Comparison of ENCODE assay signal across 1 cellular context in genomic region chr6:33410050-33410710, GRCh38.
A peak's percentile ranks its signal among the peaks of the same experiment; 100 is the strongest.
TF ChIP-seq lines count a peak whose summit lies in the region.

No MANE protein-coding gene starts in this region.

TF ChIP-seq in HepG2, 621 proteins besides CTCF, POLR2A, EP300 and RAD21 (continued from another document and continues in another):
- TF ChIP-seq, protein P1, sequence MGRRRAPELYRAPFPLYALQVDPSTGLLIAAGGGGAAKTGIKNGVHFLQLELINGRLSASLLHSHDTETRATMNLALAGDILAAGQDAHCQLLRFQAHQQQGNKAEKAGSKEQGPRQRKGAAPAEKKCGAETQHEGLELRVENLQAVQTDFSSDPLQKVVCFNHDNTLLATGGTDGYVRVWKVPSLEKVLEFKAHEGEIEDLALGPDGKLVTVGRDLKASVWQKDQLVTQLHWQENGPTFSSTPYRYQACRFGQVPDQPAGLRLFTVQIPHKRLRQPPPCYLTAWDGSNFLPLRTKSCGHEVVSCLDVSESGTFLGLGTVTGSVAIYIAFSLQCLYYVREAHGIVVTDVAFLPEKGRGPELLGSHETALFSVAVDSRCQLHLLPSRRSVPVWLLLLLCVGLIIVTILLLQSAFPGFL (CRISPR knock-in tag; IDR thresholded peaks at IDR 0.05), result no peak
- TF ChIP-seq U2AF1 (optimal IDR thresholded peaks at IDR 0.05; ENCODE audit: low read depth, low read length), result no peak
- peak; percentile 96; the same call in 1 of the 2 replicates for TF ChIP-seq ZNF83 (CRISPR knock-in tag; IDR thresholded peaks at IDR 0.05; ENCODE audit: borderline replicate concordance)
- peak; percentile 88 for TF ChIP-seq RFXANK (CRISPR knock-in tag; IDR thresholded peaks at IDR 0.05)
- TF ChIP-seq ZNF274 (CRISPR knock-in tag; IDR thresholded peaks at IDR 0.05), result peak; percentile 97
- TF ChIP-seq FOXM1 (CRISPR knock-in tag; IDR thresholded peaks at IDR 0.05), result 0 out of 2 replicates have a peak, but pooled peaks have one; percentile 59
- peak; percentile 87; the same call in 1 of the 2 replicates for TF ChIP-seq ZNF678 (CRISPR knock-in tag; IDR thresholded peaks at IDR 0.05)
- peak; percentile 44; the same call in 1 of the 2 replicates for TF ChIP-seq ZFX (CRISPR knock-in tag; IDR thresholded peaks at IDR 0.05; ENCODE audit: low read depth)
- peak; percentile 92; the same call in 1 of the 2 replicates for TF ChIP-seq TSC22D2 (CRISPR knock-in tag; IDR thresholded peaks at IDR 0.05; ENCODE audit: borderline replicate concordance)
- TF ChIP-seq RARA (CRISPR knock-in tag; IDR thresholded peaks at IDR 0.05), result peak; percentile 54; the same call in 1 of the 2 replicates
- TF ChIP-seq ZNF282 (IDR thresholded peaks at IDR 0.05; ENCODE audit: partially characterized antibody), result no peak
- TF ChIP-seq, protein P2, sequence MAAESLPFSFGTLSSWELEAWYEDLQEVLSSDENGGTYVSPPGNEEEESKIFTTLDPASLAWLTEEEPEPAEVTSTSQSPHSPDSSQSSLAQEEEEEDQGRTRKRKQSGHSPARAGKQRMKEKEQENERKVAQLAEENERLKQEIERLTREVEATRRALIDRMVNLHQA (CRISPR knock-in tag; IDR thresholded peaks at IDR 0.05), result 0 out of 2 replicates have a peak, but pooled peaks have one; percentile 81
- no peak for TF ChIP-seq HNRNPH1 (optimal IDR thresholded peaks at IDR 0.05; ENCODE audit: low read depth, low read length)
- TF ChIP-seq ZKSCAN1 (IDR thresholded peaks at IDR 0.05; ENCODE audit: low read length), result no peak
- no peak for TF ChIP-seq MATR3 (CRISPR knock-in tag; IDR thresholded peaks at IDR 0.05)
- no peak for TF ChIP-seq SRSF4 (IDR thresholded peaks at IDR 0.05; ENCODE audit: low read depth, low read length, poor library complexity, severe bottlenecking)
- peak; percentile 90; the same call in 1 of the 2 replicates for TF ChIP-seq ZNF431 (CRISPR knock-in tag; IDR thresholded peaks at IDR 0.05; ENCODE audit: borderline replicate concordance, low read depth)
- peak; percentile 95 for TF ChIP-seq ZNF687 (CRISPR knock-in tag; IDR thresholded peaks at IDR 0.05)
- no peak for TF ChIP-seq ZNF207 (IDR thresholded peaks at IDR 0.05; ENCODE audit: borderline replicate concordance)
- TF ChIP-seq, protein P3, sequence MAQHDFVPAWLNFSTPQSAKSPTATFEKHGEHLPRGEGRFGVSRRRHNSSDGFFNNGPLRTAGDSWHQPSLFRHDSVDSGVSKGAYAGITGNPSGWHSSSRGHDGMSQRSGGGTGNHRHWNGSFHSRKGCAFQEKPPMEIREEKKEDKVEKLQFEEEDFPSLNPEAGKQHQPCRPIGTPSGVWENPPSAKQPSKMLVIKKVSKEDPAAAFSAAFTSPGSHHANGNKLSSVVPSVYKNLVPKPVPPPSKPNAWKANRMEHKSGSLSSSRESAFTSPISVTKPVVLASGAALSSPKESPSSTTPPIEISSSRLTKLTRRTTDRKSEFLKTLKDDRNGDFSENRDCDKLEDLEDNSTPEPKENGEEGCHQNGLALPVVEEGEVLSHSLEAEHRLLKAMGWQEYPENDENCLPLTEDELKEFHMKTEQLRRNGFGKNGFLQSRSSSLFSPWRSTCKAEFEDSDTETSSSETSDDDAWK (CRISPR knock-in tag; IDR thresholded peaks at IDR 0.05), result no peak
- no peak for TF ChIP-seq ZNF781 (CRISPR knock-in tag; IDR thresholded peaks at IDR 0.05; ENCODE audit: borderline replicate concordance, not compliant biosample characterization)
- 0 out of 2 replicates have a peak, but pooled peaks have one; percentile 47 for TF ChIP-seq ZSCAN29 (CRISPR knock-in tag; conservative IDR thresholded peaks at IDR 0.05)
- TF ChIP-seq, protein P4, sequence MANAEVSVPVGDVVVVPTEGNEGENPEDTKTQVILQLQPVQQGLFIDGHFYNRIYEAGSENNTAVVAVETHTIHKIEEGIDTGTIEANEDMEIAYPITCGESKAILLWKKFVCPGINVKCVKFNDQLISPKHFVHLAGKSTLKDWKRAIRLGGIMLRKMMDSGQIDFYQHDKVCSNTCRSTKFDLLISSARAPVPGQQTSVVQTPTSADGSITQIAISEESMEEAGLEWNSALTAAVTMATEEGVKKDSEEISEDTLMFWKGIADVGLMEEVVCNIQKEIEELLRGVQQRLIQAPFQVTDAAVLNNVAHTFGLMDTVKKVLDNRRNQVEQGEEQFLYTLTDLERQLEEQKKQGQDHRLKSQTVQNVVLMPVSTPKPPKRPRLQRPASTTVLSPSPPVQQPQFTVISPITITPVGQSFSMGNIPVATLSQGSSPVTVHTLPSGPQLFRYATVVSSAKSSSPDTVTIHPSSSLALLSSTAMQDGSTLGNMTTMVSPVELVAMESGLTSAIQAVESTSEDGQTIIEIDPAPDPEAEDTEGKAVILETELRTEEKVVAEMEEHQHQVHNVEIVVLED (CRISPR knock-in tag; IDR thresholded peaks at IDR 0.05; ENCODE audit: borderline replicate concordance), result peak; percentile 95
- TF ChIP-seq TMF1 (CRISPR knock-in tag; IDR thresholded peaks at IDR 0.05; ENCODE audit: low read depth), result peak; percentile 99
- TF ChIP-seq, protein P5, sequence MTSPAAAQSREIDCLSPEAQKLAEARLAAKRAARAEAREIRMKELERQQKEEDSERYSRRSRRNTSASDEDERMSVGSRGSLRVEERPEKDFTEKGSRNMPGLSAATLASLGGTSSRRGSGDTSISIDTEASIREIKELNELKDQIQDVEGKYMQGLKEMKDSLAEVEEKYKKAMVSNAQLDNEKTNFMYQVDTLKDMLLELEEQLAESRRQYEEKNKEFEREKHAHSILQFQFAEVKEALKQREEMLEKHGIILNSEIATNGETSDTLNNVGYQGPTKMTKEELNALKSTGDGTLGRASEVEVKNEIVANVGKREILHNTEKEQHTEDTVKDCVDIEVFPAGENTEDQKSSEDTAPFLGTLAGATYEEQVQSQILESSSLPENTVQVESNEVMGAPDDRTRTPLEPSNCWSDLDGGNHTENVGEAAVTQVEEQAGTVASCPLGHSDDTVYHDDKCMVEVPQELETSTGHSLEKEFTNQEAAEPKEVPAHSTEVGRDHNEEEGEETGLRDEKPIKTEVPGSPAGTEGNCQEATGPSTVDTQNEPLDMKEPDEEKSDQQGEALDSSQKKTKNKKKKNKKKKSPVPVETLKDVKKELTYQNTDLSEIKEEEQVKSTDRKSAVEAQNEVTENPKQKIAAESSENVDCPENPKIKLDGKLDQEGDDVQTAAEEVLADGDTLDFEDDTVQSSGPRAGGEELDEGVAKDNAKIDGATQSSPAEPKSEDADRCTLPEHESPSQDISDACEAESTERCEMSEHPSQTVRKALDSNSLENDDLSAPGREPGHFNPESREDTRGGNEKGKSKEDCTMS (CRISPR knock-in tag; conservative IDR thresholded peaks at IDR 0.05), result no peak
- peak; percentile 57 for TF ChIP-seq YY1 (IDR thresholded peaks at IDR 0.05; ENCODE audit: insufficient read depth, insufficient replicate concordance, low read depth, low read length)
- peak; percentile 78 for TF ChIP-seq MIXL1 (CRISPR knock-in tag; IDR thresholded peaks at IDR 0.05)
- peak; percentile 97 for TF ChIP-seq RFXAP (CRISPR knock-in tag; IDR thresholded peaks at IDR 0.05; ENCODE audit: borderline replicate concordance)
- peak; percentile 97; the same call in 1 of the 2 replicates for TF ChIP-seq ZMAT3 (CRISPR knock-in tag; conservative IDR thresholded peaks at IDR 0.05)
- TF ChIP-seq SMYD3 (CRISPR knock-in tag; IDR thresholded peaks at IDR 0.05), result peak; percentile 85
- TF ChIP-seq FOXJ3 (CRISPR knock-in tag; IDR thresholded peaks at IDR 0.05; ENCODE audit: borderline replicate concordance), result no peak
- no peak for TF ChIP-seq U2AF2 (IDR thresholded peaks at IDR 0.05; ENCODE audit: low read depth, low read length)
- TF ChIP-seq, protein P6, sequence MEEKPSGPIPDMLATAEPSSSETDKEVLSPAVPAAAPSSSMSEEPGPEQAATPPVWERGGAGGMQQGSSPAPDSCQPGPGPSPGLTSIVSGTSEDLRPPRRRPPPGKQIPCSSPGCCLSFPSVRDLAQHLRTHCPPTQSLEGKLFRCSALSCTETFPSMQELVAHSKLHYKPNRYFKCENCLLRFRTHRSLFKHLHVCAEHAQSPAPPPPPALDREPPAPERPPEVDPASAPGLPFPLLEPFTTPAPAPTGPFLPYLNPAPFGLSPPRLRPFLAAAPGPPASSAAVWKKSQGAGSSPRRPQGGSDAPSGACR (CRISPR knock-in tag; IDR thresholded peaks at IDR 0.05), result peak; percentile 77; the same call in 1 of the 2 replicates
- TF ChIP-seq KLF6 (CRISPR knock-in tag; IDR thresholded peaks at IDR 0.05), result peak; percentile 87
- no peak; the same call in 1 of the 2 replicates for TF ChIP-seq ZNF224 (CRISPR knock-in tag; IDR thresholded peaks at IDR 0.05)
- TF ChIP-seq POLR2AphosphoS2 (IDR thresholded peaks at IDR 0.05; ENCODE audit: low read depth, low read length), result no peak; the same call in 1 of the 2 replicates
- TF ChIP-seq PHF8 (CRISPR knock-in tag; IDR thresholded peaks at IDR 0.05), result no peak; the same call in none of the 2 replicates
- peak; percentile 96 for TF ChIP-seq CREB3 (CRISPR knock-in tag; IDR thresholded peaks at IDR 0.05)
- TF ChIP-seq, protein P7, sequence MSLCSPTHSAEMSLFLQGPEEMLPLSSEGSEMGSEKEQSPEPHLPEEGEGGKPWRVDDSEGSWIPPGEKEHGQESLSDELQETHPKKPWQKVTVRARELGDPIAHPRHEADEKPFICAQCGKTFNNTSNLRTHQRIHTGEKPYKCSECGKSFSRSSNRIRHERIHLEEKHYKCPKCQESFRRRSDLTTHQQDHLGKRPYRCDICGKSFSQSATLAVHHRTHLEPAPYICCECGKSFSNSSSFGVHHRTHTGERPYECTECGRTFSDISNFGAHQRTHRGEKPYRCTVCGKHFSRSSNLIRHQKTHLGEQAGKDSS (CRISPR knock-in tag; IDR thresholded peaks at IDR 0.05; ENCODE audit: borderline replicate concordance, low read depth), result peak; percentile 91
- peak; percentile 72; the same call in 1 of the 2 replicates for TF ChIP-seq NKX3-1 (CRISPR knock-in tag; IDR thresholded peaks at IDR 0.05)
- TF ChIP-seq RXRB (CRISPR knock-in tag; IDR thresholded peaks at IDR 0.05; ENCODE audit: borderline replicate concordance), result peak; percentile 71
- TF ChIP-seq KDM3A (CRISPR knock-in tag; IDR thresholded peaks at IDR 0.05; ENCODE audit: low read depth), result peak; percentile 77; the same call in 1 of the 2 replicates
- peak; percentile 89 for TF ChIP-seq THAP11 (CRISPR knock-in tag; IDR thresholded peaks at IDR 0.05)
- TF ChIP-seq MAZ (IDR thresholded peaks at IDR 0.05; ENCODE audit: borderline replicate concordance, low read depth, low read length), result peak; percentile 54; the same call in 1 of the 2 replicates
- TF ChIP-seq MAZ (CRISPR knock-in tag; IDR thresholded peaks at IDR 0.05; ENCODE audit: low read depth), result peak; percentile 99
- peak; percentile 70; the same call in 1 of the 2 replicates for TF ChIP-seq JUND (CRISPR knock-in tag; IDR thresholded peaks at IDR 0.05)
- peak in 1 of 2 experiments; percentile 92; a peak in 2 of 4 replicates for TF ChIP-seq ATF4 (CRISPR knock-in tag; IDR thresholded peaks at IDR 0.05)
- no peak for TF ChIP-seq SETDB1 (CRISPR knock-in tag; IDR thresholded peaks at IDR 0.05; ENCODE audit: borderline replicate concordance)
- TF ChIP-seq CBX1 (IDR thresholded peaks at IDR 0.05; ENCODE audit: low read depth), result peak; percentile 91
- no peak for TF ChIP-seq GABPA (IDR thresholded peaks at IDR 0.05; ENCODE audit: low read depth, low read length)
- TF ChIP-seq GABPA (CRISPR knock-in tag; IDR thresholded peaks at IDR 0.05; ENCODE audit: low read depth), result peak; percentile 75; the same call in 1 of the 2 replicates
- TF ChIP-seq SOX5 (CRISPR knock-in tag; IDR thresholded peaks at IDR 0.05; ENCODE audit: borderline replicate concordance), result peak; percentile 67; the same call in 1 of the 2 replicates
- peak; percentile 91; the same call in 1 of the 2 replicates for TF ChIP-seq ZNF746 (CRISPR knock-in tag; IDR thresholded peaks at IDR 0.05)
- TF ChIP-seq MAF1 (CRISPR knock-in tag; IDR thresholded peaks at IDR 0.05; ENCODE audit: borderline replicate concordance), result peak; percentile 55; the same call in 1 of the 2 replicates
- peak; percentile 93 for TF ChIP-seq MED13 (CRISPR knock-in tag; IDR thresholded peaks at IDR 0.05)
